30 cellular contexts compared by ENCODE assay signal in the genomic region with DNA sequence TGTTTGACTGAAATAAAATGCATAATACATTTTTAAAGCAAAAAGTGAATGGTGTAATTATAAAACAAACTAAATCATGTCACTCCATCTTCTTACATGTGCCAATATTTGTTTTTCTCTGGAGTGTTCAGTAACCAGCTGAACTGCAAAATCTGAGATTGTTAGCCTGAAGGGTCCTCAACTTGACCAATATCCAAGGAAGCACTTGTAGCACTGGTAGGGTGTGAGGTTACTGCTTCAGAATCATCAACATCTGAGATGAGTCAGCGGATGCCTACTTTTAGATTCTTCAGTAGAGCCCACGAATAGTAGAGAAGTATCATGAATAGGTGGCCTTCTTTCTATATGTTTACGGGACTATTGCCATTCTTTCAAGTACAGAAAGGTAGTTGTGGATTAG.
"Had no signal": no experiment of that assay in that cellular context is flagged by ENCODE, and none has a peak within 500 bp of the region (broad histone marks: within the 10 kb centered on the region; RNA-seq: fewer than 3 reads in every experiment).

No MANE protein-coding gene starts in this region.

- H3K27ac Mint-ChIP-seq: effector memory CD8-positive, alpha-beta T cell; immature natural killer cell; mesothelial cell of epicardium; naive B cell; nephron; neural progenitor cell; progenitor cell of endocrine pancreas; stimulated activated naive CD8-positive, alpha-beta T cell treated with anti-CD3 and anti-CD28 coated beads, Interleukin-15, amount 100 ng/mL, for 72 hours had no signal

- H3K9me3 ChIP-seq: esophagus squamous epithelium, mucosa of descending colon, suprapubic skin, transverse colon had no signal

- H3K27me3 ChIP-seq: esophagus squamous epithelium, neural progenitor cell, suprapubic skin, transverse colon had no signal

- H3K4me3 Mint-ChIP-seq: effector memory CD8-positive, alpha-beta T cell; immature natural killer cell; mesothelial cell of epicardium; naive B cell; nephron; neural progenitor cell; stimulated activated naive CD8-positive, alpha-beta T cell treated with anti-CD3 and anti-CD28 coated beads, Interleukin-15, amount 100 ng/mL, for 72 hours had no signal

- H3K36me3 ChIP-seq: esophagus squamous epithelium, neural progenitor cell, suprapubic skin, transverse colon had no signal

- H3K4me3 ChIP-seq: esophagus squamous epithelium, mucosa of descending colon, neural progenitor cell, smooth muscle cell, suprapubic skin, transverse colon had no signal

- H3K36me3 Mint-ChIP-seq: immature natural killer cell, mesothelial cell of epicardium, naive B cell, neural progenitor cell had no signal

- H3K9me3 Mint-ChIP-seq: effector memory CD8-positive, alpha-beta T cell; immature natural killer cell; mesothelial cell of epicardium; naive B cell; nephron had no signal

- DNase-seq: cortex of kidney; effector memory CD8-positive, alpha-beta T cell; erythroblast; esophagus squamous epithelium; foreskin melanocyte; glutamatergic neuron; hypothalamus; immature natural killer cell; islet precursor cell; kidney glomerular epithelial cell; left colon; left ventricle myocardium superior; mesenchymal stem cell; mucosa of descending colon; naive B cell; stimulated activated CD4-positive, alpha-beta T cell treated with anti-CD3 and anti-CD28 coated beads, Interleukin-12 subunit alpha, Interleukin-12 subunit beta, amount 100 ng/mL, for 4 hours; stimulated activated CD4-positive, alpha-beta T cell treated with anti-CD3 and anti-CD28 coated beads, Interleukin-1b, Interleukin-23, amount 100 ng/mL, for 48 hours; stimulated activated CD4-positive, alpha-beta T cell treated with anti-CD3 and anti-CD28 coated beads, Interleukin-4, amount 100 ng/mL, for 1 hour; stimulated activated CD8-positive, alpha-beta memory T cell treated with anti-CD3 and anti-CD28 coated beads, Interleukin-4, amount 100 ng/mL, for 48 hours; stimulated activated naive CD4-positive, alpha-beta T cell; stimulated activated naive CD8-positive, alpha-beta T cell treated with anti-CD3 and anti-CD28 coated beads, Interleukin-15, amount 100 ng/mL, for 72 hours; transverse colon had no signal

- H3K27ac ChIP-seq: esophagus squamous epithelium, neural progenitor cell, parathyroid adenoma, suprapubic skin, transverse colon had no signal

- H3K4me1 ChIP-seq: neural progenitor cell, parathyroid adenoma, suprapubic skin, transverse colon had no signal

- H3K4me1 Mint-ChIP-seq: naive B cell; neural progenitor cell; stimulated activated naive CD8-positive, alpha-beta T cell treated with anti-CD3 and anti-CD28 coated beads, Interleukin-15, amount 100 ng/mL, for 72 hours had no signal

- H3K27me3 Mint-ChIP-seq: effector memory CD8-positive, alpha-beta T cell; naive B cell; progenitor cell of endocrine pancreas; stimulated activated naive CD8-positive, alpha-beta T cell treated with anti-CD3 and anti-CD28 coated beads, Interleukin-15, amount 100 ng/mL, for 72 hours had no signal

- ATAC-seq: effector memory CD8-positive, alpha-beta T cell; left colon; left ventricle myocardium superior; mucosa of descending colon; sciatic nerve; stimulated activated naive CD8-positive, alpha-beta T cell treated with anti-CD3 and anti-CD28 coated beads, Interleukin-15, amount 100 ng/mL, for 72 hours had no signal
